1 cellular context compared by ENCODE assay signal in genomic region chr1:117051224-117052064, GRCh38.
TF ChIP-seq lines count a peak whose summit lies in the region.

No MANE protein-coding gene starts in this region.

TF ChIP-seq in GM12878, 131 proteins besides CTCF, POLR2A, EP300 and RAD21 (continued from another document):
- no peak for TF ChIP-seq CREM (IDR thresholded peaks at IDR 0.05; ENCODE audit: low read depth)
